In the genomic region with DNA sequence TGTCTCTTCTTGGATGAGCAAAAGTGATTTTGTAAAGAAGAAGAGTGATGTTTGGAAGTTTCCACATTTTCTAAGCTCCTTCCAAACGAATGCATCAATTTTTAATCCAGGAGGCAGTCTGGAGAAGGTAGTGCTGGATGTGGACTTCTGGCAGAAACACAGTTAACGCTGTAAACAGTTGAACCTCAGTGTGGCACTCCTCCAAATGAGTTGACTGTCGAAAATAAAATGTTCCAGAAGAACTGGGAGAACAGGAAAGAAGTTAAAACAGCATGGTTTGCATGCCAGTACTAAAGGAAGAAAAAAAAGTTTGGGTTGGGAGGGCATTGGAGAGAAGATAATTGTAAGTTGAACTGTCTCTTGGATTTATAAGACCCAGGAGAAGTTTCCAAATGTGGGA, we compare ENCODE assay signal across 11 cellular contexts. TPM values are rescaled to one million over a fixed set of nuclear protein-coding genes. Genes with fewer than 3 reads are reported as not detected.
DNase-seq lines count a peak whose midpoint lies in the region; ATAC-seq and TF ChIP-seq lines count a peak whose summit lies in the region.
"Had no signal": no experiment of that assay in that cellular context is flagged by ENCODE, and none has a peak within 500 bp of the region (broad histone marks: within the 10 kb centered on the region; RNA-seq: fewer than 3 reads in every experiment).

No MANE protein-coding gene starts in this region.

- H3K27me3 ChIP-seq in adipocyte (replicated peaks; ENCODE audit: control insufficient read depth, insufficient read depth, low read length) (no peaks in the 10 kb centered on the region), thyroid gland (no peaks in the 10 kb centered on the region)
- H3K27me3 ChIP-seq: SJCRH30 had no signal

- DNase-seq in adipocyte (ENCODE audit: low read depth) (peak; percentile 25), fibroblast of mammary gland (ENCODE audit: low read depth) (peak; percentile 81), mucosa of gallbladder (ENCODE audit: low spot score) (peak; percentile 51), thyroid gland (peak; percentile 38 to 45), Calu3 (no peak), NCI-H446 (lab: John Stamatoyannopoulos, UW) (no peak)
- no peak for DNase-seq in activated naive CD4-positive, alpha-beta T cell treated with anti-CD3 and anti-CD28 coated beads for 36 hours
- DNase-seq: NCI-H2107, SJCRH30 had no signal

- BruUV-seq in Calu3 (replicated peaks; lab: Mats Ljungman, UMichigan) = no TSS peak

- CTCF ChIA-PET in activated naive CD4-positive, alpha-beta T cell treated with anti-CD3 and anti-CD28 coated beads for 36 hours (lab: Charles Lee) = no interaction called here
- CTCF ChIA-PET in Calu3 (lab: Charles Lee) = interaction anchor here (2.1 kb wide), 1 partner anchor 14 kb away, joined by 6 read pairs; no protein-coding TSS in a partner anchor

- 14 to 24% methylated on average over 3 of the region's 3 CpGs for WGBS in thyroid gland, 2 donors

- H3K27me3 Mint-ChIP-seq in activated naive CD4-positive, alpha-beta T cell treated with anti-CD3 and anti-CD28 coated beads for 36 hours (ENCODE audit: low read depth) = peaks cover 16% of the 10 kb centered on the region
- no peaks in the 10 kb centered on the region for H3K27me3 Mint-ChIP-seq in Calu3 (ENCODE audit: unreplicated experiment)

- peak overlapping the region; percentile 60 to 92 (median 63) for H3K27ac ChIP-seq in thyroid gland
- H3K27ac ChIP-seq: SJCRH30 had no signal

- no peak for ATAC-seq in HG02970 (IDR thresholded peaks at IDR 0.05; ENCODE audit: low FRiP score, unreplicated experiment)
- ATAC-seq: GM12878 had no signal

- no peaks in the 10 kb centered on the region for H3K36me3 Mint-ChIP-seq in activated naive CD4-positive, alpha-beta T cell treated with anti-CD3 and anti-CD28 coated beads for 36 hours (ENCODE audit: low read depth)
- H3K36me3 Mint-ChIP-seq in Calu3 (ENCODE audit: insufficient read depth, unreplicated experiment) = peaks cover 9% of the 10 kb centered on the region

- H3K36me3 ChIP-seq in adipocyte (ENCODE audit: control insufficient read depth, insufficient read depth, low read length, severe bottlenecking) = no peaks in the 10 kb centered on the region
- no peaks in the 10 kb centered on the region for H3K36me3 ChIP-seq in thyroid gland

- no peak overlapping the region for H3K4me3 Mint-ChIP-seq in activated naive CD4-positive, alpha-beta T cell treated with anti-CD3 and anti-CD28 coated beads for 36 hours
- no peak overlapping the region for H3K4me3 Mint-ChIP-seq in Calu3 (ENCODE audit: low read depth, unreplicated experiment)

- no peak overlapping the region for H3K27ac Mint-ChIP-seq in activated naive CD4-positive, alpha-beta T cell treated with anti-CD3 and anti-CD28 coated beads for 36 hours
- H3K27ac Mint-ChIP-seq in Calu3 (ENCODE audit: unreplicated experiment) = no peak overlapping the region

- H3K9me3 ChIP-seq in adipocyte (ENCODE audit: control insufficient read depth, low read length) = no peaks in the 10 kb centered on the region
- H3K9me3 ChIP-seq in thyroid gland = no peaks in the 10 kb centered on the region
- H3K9me3 ChIP-seq: SJCRH30 had no signal

- H3K4me3 ChIP-seq in adipocyte (ENCODE audit: low read length) = peak overlapping the region; percentile 37
- H3K4me3 ChIP-seq in fibroblast of mammary gland (ENCODE audit: control insufficient read depth, low read depth, low read length) = no peak overlapping the region
- no peak overlapping the region for H3K4me3 ChIP-seq in thyroid gland (replicated peaks in 1 of 3)
- H3K4me3 ChIP-seq: GM12878, SJCRH30 had no signal

- H3K9ac ChIP-seq in adipocyte (ENCODE audit: low read length) = peak overlapping the region; percentile 62

- no peaks in the 10 kb centered on the region for H3K9me3 Mint-ChIP-seq in activated naive CD4-positive, alpha-beta T cell treated with anti-CD3 and anti-CD28 coated beads for 36 hours
- no peaks in the 10 kb centered on the region for H3K9me3 Mint-ChIP-seq in Calu3 (ENCODE audit: low read depth, unreplicated experiment)

- TF ChIP-seq CTCF in fibroblast of mammary gland (conservative IDR thresholded peaks at IDR 0.05; ENCODE audit: control insufficient read depth, insufficient read depth, low read depth, low read length) (no peak), thyroid gland (IDR thresholded peaks at IDR 0.05) (no peak), Calu3 (IDR thresholded peaks at IDR 0.05; ENCODE audit: unreplicated experiment) (no peak)

- no peaks in the 10 kb centered on the region for H3K4me1 Mint-ChIP-seq in activated naive CD4-positive, alpha-beta T cell treated with anti-CD3 and anti-CD28 coated beads for 36 hours (ENCODE audit: low read depth)
- H3K4me1 Mint-ChIP-seq in Calu3 (ENCODE audit: low read depth, unreplicated experiment) = peaks cover 62% of the 10 kb centered on the region

- H3K4me1 ChIP-seq in adipocyte (ENCODE audit: control insufficient read depth, insufficient read depth, low read length) (peaks cover 70% of the 10 kb centered on the region), thyroid gland (peaks cover 48 to 69% of the 10 kb centered on the region in 2 donors)

- peak in 1 of 2 donors; percentile 15 for TF ChIP-seq POLR2A in thyroid gland (IDR thresholded peaks at IDR 0.05)

- intact Hi-C loops in thyroid gland (cut with DNase I) (no loop called here), Calu3 (cut with micrococcal nuclease; ENCODE audit: unreplicated experiment) (loop anchor here (2.0 to 10.0 kb wide), 2 partner anchors 13 to 175 kb away; no protein-coding TSS in a partner anchor)
- intact Hi-C loops in activated naive CD4-positive, alpha-beta T cell treated with anti-CD3 and anti-CD28 coated beads for 36 hours (cut with micrococcal nuclease) = loop anchor here (10.0 kb wide), 1 partner anchor 965 kb away; no protein-coding TSS in a partner anchor

RNA-seq across cellular contexts. Expression of gene ZNF462, which starts 6.5 kb away (rescaled TPM):
- total RNA-seq in mucosa of gallbladder (37.1 TPM), thyroid gland (10 to 100 TPM; 33.3 to 60.4 (median 46.3) TPM), Calu3 (2022) (37.3 and 48.0 TPM in 2 replicates)
- total RNA-seq in activated naive CD4-positive, alpha-beta T cell treated with anti-CD3 and anti-CD28 coated beads for 36 hours = under 1 TPM; 0.33 to 0.40 TPM

Comparison
In these comparisons a context has a peak if more than half of its experiments do, and no peak if none do; other contexts are left out.
1. DNase-seq: peak in adipocyte (single experiment), fibroblast of mammary gland (single experiment), mucosa of gallbladder (single experiment) and thyroid gland (2 of 2); none in activated naive CD4-positive, alpha-beta T cell treated with anti-CD3 and anti-CD28 coated beads for 36 hours (single experiment), Calu3 (single experiment) and NCI-H446 (0 of 2).
2. RNA of gene ZNF462, which starts 6.5 kb away (total RNA-seq): 33.3 to 60.4 TPM in thyroid gland, 37.3 to 48.0 TPM in Calu3 and 37.1 TPM in mucosa of gallbladder (single experiment); 0.33 to 0.40 TPM in activated naive CD4-positive, alpha-beta T cell treated with anti-CD3 and anti-CD28 coated beads for 36 hours; every median in the first group is over 10 times any median in the second.